ENCODE assay signal across 18 cellular contexts in genomic region chr7:140571537-140572122, GRCh38.
A peak's percentile ranks its signal among the peaks of the same experiment; 100 is the strongest.
DNase-seq lines count a peak whose midpoint lies in the region; ATAC-seq and TF ChIP-seq lines count a peak whose summit lies in the region.
"Had no signal": no experiment of that assay in that cellular context is flagged by ENCODE, and none has a peak within 500 bp of the region (broad histone marks: within the 10 kb centered on the region; RNA-seq: fewer than 3 reads in every experiment).

No MANE protein-coding gene starts in this region.

- ATAC-seq in GM18873 (IDR thresholded peaks at IDR 0.05; ENCODE audit: low FRiP score, unreplicated experiment) (no peak), body of pancreas (no peak), HG02588 (IDR thresholded peaks at IDR 0.05; ENCODE audit: unreplicated experiment) (no peak)
- ATAC-seq: HCT116, lower lobe of right lung, T-cell had no signal

- WGBS in body of pancreas, 2 donors = 78 to 79% methylated on average over 5 of the region's 5 CpGs

- TF ChIP-seq POLR2A in body of pancreas (IDR thresholded peaks at IDR 0.05) = no peak

- H3K4me3 ChIP-seq in AG10803 (ENCODE audit: low read length) (no peak overlapping the region), MG63 (no peak overlapping the region), epithelial cell of esophagus (ENCODE audit: low read length) (no peak overlapping the region), body of pancreas (no peak overlapping the region)
- H3K4me3 ChIP-seq: BLaER1, lower lobe of right lung had no signal

- peaks cover 10% of the 10 kb centered on the region for H3K4me1 ChIP-seq in body of pancreas
- H3K4me1 ChIP-seq: BLaER1 had no signal

- DNase-seq in AG10803 (ENCODE audit: low read depth) (peak; percentile 40), MG63 (peak; percentile 45), epithelial cell of esophagus (ENCODE audit: low read depth) (peak; percentile 86), kidney tubule cell (ENCODE audit: low spot score) (peak; percentile 64), NCI-H1694 treated with DMSO at 0.1 percent for 48 hours (lab: John Stamatoyannopoulos, UW) (no peak), body of pancreas (no peak)
- DNase-seq: activated CD4-positive, alpha-beta memory T cell treated with anti-CD3 and anti-CD28 coated beads, Interleukin-2, amount 10 ng/mL, durations not matched to agents 7 days and 5 days; GF-D8; lower lobe of right lung; NCI-H1436; NCI-H510A; NK-92 treated with Interleukin-12 subunit alpha and Interleukin-12 subunit beta, amount 100 ng/mL, for 24 hours; small intestine; T-cell had no signal

- TF ChIP-seq CTCF in AG10803 (conservative IDR thresholded peaks at IDR 0.05; ENCODE audit: low read length) (no peak), epithelial cell of esophagus (IDR thresholded peaks at IDR 0.05; ENCODE audit: insufficient read depth, low read depth, low read length, missing control alignments) (no peak), body of pancreas (IDR thresholded peaks at IDR 0.05) (no peak)

- intact Hi-C loops in body of pancreas (cut with DNase I) = no loop called here

- H3K36me3 ChIP-seq in MG63 (peaks cover 14% of the 10 kb centered on the region), body of pancreas (replicated peaks in 1 of 2; ENCODE audit: insufficient read depth in 1 of 2, low read depth in 2 of 2) (no peaks in the 10 kb centered on the region)

- H3K9me3 ChIP-seq in MG63 (no peaks in the 10 kb centered on the region), body of pancreas (no peaks in the 10 kb centered on the region)
- H3K9me3 ChIP-seq: BLaER1, lower lobe of right lung had no signal

- no peak overlapping the region for H3K27ac ChIP-seq in body of pancreas
- H3K27ac ChIP-seq: BLaER1, lower lobe of right lung had no signal

- H3K27me3 ChIP-seq in MG63 = no peaks in the 10 kb centered on the region
- no peaks in the 10 kb centered on the region for H3K27me3 ChIP-seq in body of pancreas
- H3K27me3 ChIP-seq: BLaER1 had no signal

Comparison
In these comparisons a context has a peak if more than half of its experiments do, and no peak if none do; other contexts are left out.
1. DNase-seq: peak in AG10803 (single experiment), MG63 (single experiment), epithelial cell of esophagus (single experiment) and kidney tubule cell (single experiment); none in NCI-H1694 treated with DMSO at 0.1 percent for 48 hours (single experiment) and body of pancreas (0 of 4).